In genomic region chr5:166517976-166518375, GRCh38 we compare ENCODE assay signal across 33 cellular contexts.
"Had no signal": no experiment of that assay in that cellular context is flagged by ENCODE, and none has a peak within 500 bp of the region (broad histone marks: within the 10 kb centered on the region; RNA-seq: fewer than 3 reads in every experiment).

No MANE protein-coding gene starts in this region.

- H3K9me3 ChIP-seq: body of pancreas, colonic mucosa, esophagus squamous epithelium had no signal

- H3K36me3 Mint-ChIP-seq: activated naive CD8-positive, alpha-beta T cell had no signal

- H3K4me1 Mint-ChIP-seq: activated B cell treated with CpG ODN at 0.5 μM for 24 hours; activated T-helper 17 cell treated with anti-CD3 and anti-CD28 coated beads, Interleukin-2, amount 50 U/mL, for 72 hours; T-helper 17 cell had no signal

- H3K4me1 ChIP-seq: body of pancreas, colonic mucosa, esophagus squamous epithelium had no signal

- H3K4me3 ChIP-seq: body of pancreas, cardiac muscle cell, colonic mucosa, esophagus squamous epithelium had no signal

- H3K27ac ChIP-seq: body of pancreas, cardiac muscle cell, colonic mucosa, epithelial cell of prostate, esophagus squamous epithelium, WERI-Rb-1 had no signal

- H3K27me3 Mint-ChIP-seq: activated B cell treated with CpG ODN at 0.5 μM for 24 hours; activated CD8-positive, alpha-beta T cell treated with anti-CD3 and anti-CD28 coated beads for 36 hours; activated naive CD8-positive, alpha-beta T cell; activated T-helper 17 cell treated with anti-CD3 and anti-CD28 coated beads, Interleukin-2, amount 50 U/mL, for 72 hours; dendritic cell treated with granulocyte-macrophage colony-stimulating factor and Interleukin-4, amounts not matched to agents 40 ng/mL and 50 ng/mL, for 4 days; effector memory CD8-positive, alpha-beta T cell; T-helper 17 cell had no signal

- ATAC-seq: activated CD4-positive, CD25-positive, alpha-beta regulatory T cell treated with anti-CD3 and anti-CD28 coated beads, Interleukin-2, amount 50 U/mL, for 24 hours; activated CD8-positive, alpha-beta T cell treated with anti-CD3 and anti-CD28 coated beads for 36 hours; activated T-cell treated with anti-CD3 and anti-CD28 coated beads, Interleukin-2, amount 50 U/mL, for 4 hours; activated T-helper 17 cell treated with anti-CD3 and anti-CD28 coated beads, Interleukin-2, amount 50 U/mL, for 72 hours; body of pancreas; effector memory CD8-positive, alpha-beta T cell; T-helper 17 cell had no signal

- H3K36me3 ChIP-seq: cardiac muscle cell, colonic mucosa, esophagus squamous epithelium, WERI-Rb-1 had no signal

- H3K27me3 ChIP-seq: body of pancreas, cardiac muscle cell, colonic mucosa, esophagus squamous epithelium had no signal

- DNase-seq: activated B cell treated with CpG ODN at 0.5 μM for 24 hours; activated CD4-positive, alpha-beta T cell treated with anti-CD3 and anti-CD28 coated beads for 48 hours; activated CD4-positive, alpha-beta T cell treated with anti-CD3 and anti-CD28 coated beads, Interleukin-2, amount 50 U/mL, for 1 hour; activated CD4-positive, alpha-beta T cell treated with anti-CD3 and anti-CD28 coated beads, Interleukin-2, amount 50 U/mL, for 48 hours; activated CD8-positive, alpha-beta memory T cell treated with anti-CD3 and anti-CD28 coated beads for 24 hours; activated CD8-positive, alpha-beta T cell treated with anti-CD3 and anti-CD28 coated beads for 36 hours; activated effector memory CD4-positive, alpha-beta T cell treated with Interleukin-2 at 50 U/mL for 16 hours; activated gamma-delta T cell treated with Interleukin-2 at 50 U/mL for 16 hours; activated naive CD4-positive, alpha-beta T cell treated with anti-CD3 and anti-CD28 coated beads, Interleukin-2, amount 50 U/mL, for 16 hours; activated naive CD4-positive, alpha-beta T cell treated with Interleukin-2 at 50 U/mL for 16 hours; activated T-cell treated with anti-CD3 and anti-CD28 coated beads, Interleukin-2, amount 50 U/mL, for 4 hours; amniotic stem cell; anterior cingulate cortex; body of pancreas; central memory CD4-positive, alpha-beta T cell; cerebellar nuclear complex; colonic mucosa; effector CD4-positive, alpha-beta T cell; effector memory CD8-positive, alpha-beta T cell; esophagus squamous epithelium; foreskin melanocyte; head of caudate nucleus; T-helper 1 cell; T-helper 17 cell; T1000; WERI-Rb-1 had no signal

- H3K4me3 Mint-ChIP-seq: activated B cell treated with CpG ODN at 0.5 μM for 24 hours; activated CD8-positive, alpha-beta T cell treated with anti-CD3 and anti-CD28 coated beads for 36 hours; activated naive CD8-positive, alpha-beta T cell; activated T-cell treated with anti-CD3 and anti-CD28 coated beads, Interleukin-2, amount 50 U/mL, for 4 hours; activated T-helper 17 cell treated with anti-CD3 and anti-CD28 coated beads, Interleukin-2, amount 50 U/mL, for 72 hours; dendritic cell treated with granulocyte-macrophage colony-stimulating factor and Interleukin-4, amounts not matched to agents 40 ng/mL and 50 ng/mL, for 4 days; effector memory CD8-positive, alpha-beta T cell; T-helper 17 cell; T-helper 2 cell treated with Interferon-gamma antibody and Interleukin-4, amounts not matched to agents 5 μg/mL and 100 μg/mL, for 36 hours had no signal

- H3K27ac Mint-ChIP-seq: activated B cell treated with CpG ODN at 0.5 μM for 24 hours; activated CD8-positive, alpha-beta T cell treated with anti-CD3 and anti-CD28 coated beads for 36 hours; activated naive CD8-positive, alpha-beta T cell; activated T-helper 17 cell treated with anti-CD3 and anti-CD28 coated beads, Interleukin-2, amount 50 U/mL, for 72 hours; dendritic cell treated with granulocyte-macrophage colony-stimulating factor and Interleukin-4, amounts not matched to agents 40 ng/mL and 50 ng/mL, for 4 days; effector memory CD8-positive, alpha-beta T cell; T-helper 17 cell; T-helper 2 cell treated with Interferon-gamma antibody and Interleukin-4, amounts not matched to agents 5 μg/mL and 100 μg/mL, for 36 hours had no signal
